In genomic region chr6:31126416-31127175, GRCh38 we compare ENCODE assay signal across 1 cellular context.
TF ChIP-seq lines count a peak whose summit lies in the region.

No MANE protein-coding gene starts in this region.

TF ChIP-seq in HEK293, 187 proteins besides CTCF, POLR2A, EP300 and RAD21 (continued from another document):
- TF ChIP-seq ZNF776 (tag by site-specific recombination; IDR thresholded peaks at IDR 0.05; ENCODE audit: borderline replicate concordance) (no peak), ZNF449 (tag by site-specific recombination; IDR thresholded peaks at IDR 0.05) (no peak), ZNF768 (tag by site-specific recombination; IDR thresholded peaks at IDR 0.05) (no peak), ZNF777 (tag by site-specific recombination; IDR thresholded peaks at IDR 0.05; ENCODE audit: borderline replicate concordance) (no peak), ZNF341 (tag by site-specific recombination; IDR thresholded peaks at IDR 0.05; ENCODE audit: low read depth) (peak; percentile 85), ZIC2 (tag by site-specific recombination; IDR thresholded peaks at IDR 0.05) (0 out of 2 replicates have a peak, but pooled peaks have one; percentile 14), SCRT1 (tag by site-specific recombination; IDR thresholded peaks at IDR 0.05; ENCODE audit: borderline replicate concordance) (no peak), ZNF426 (tag by site-specific recombination; IDR thresholded peaks at IDR 0.05) (no peak), SCRT2 (tag by site-specific recombination; IDR thresholded peaks at IDR 0.05) (no peak), ZBTB11 (tag by site-specific recombination; conservative IDR thresholded peaks at IDR 0.05; ENCODE audit: low read depth) (no peak), ZNF660 (tag by site-specific recombination; IDR thresholded peaks at IDR 0.05) (peak; percentile 74; the same call in 1 of the 2 replicates)
